8 cellular contexts compared by ENCODE assay signal in the genomic region with DNA sequence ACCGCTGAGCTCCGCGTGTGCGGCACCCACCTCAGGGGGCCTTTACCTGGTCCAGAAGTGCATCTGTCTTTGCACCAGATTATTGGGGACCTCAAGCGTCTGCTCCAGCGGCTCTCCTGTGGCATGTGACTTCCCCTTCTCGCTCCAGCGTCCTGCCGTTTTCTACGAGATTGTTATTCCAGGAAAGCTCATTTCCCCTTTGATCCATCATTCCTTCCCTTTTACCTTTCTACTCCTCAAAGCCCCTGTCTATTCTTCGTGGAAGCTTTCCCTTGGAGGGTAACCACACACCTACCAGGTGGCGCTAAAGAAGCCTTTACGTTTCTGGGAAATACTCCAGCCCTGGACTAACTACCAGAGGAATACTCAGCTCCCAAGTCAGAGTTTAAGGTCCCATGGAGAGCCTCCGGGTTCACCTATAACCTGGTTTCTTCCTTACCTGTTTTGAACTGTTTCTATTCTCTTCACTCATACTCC. TPM values are rescaled to one million over a fixed set of nuclear protein-coding genes. Genes with fewer than 3 reads are reported as not detected.
DNase-seq lines count a peak whose midpoint lies in the region; ATAC-seq and TF ChIP-seq lines count a peak whose summit lies in the region.

No MANE protein-coding gene starts in this region.

- H3K27ac ChIP-seq in Panc1 (ENCODE audit: low read length) = peak overlapping the region; percentile 74

- peaks cover 28% of the 10 kb centered on the region for H3K4me1 Mint-ChIP-seq in activated CD4-positive, alpha-beta T cell treated with anti-CD3 and anti-CD28 coated beads, Interleukin-2, amount 10 ng/mL, durations not matched to agents 24 days and 14 days
- H3K4me1 Mint-ChIP-seq in osteocyte (ENCODE audit: unreplicated experiment) = peaks cover 10% of the 10 kb centered on the region

- POLR2A ChIA-PET in Panc1 (lab: Charles Lee) = interaction anchor here (0.6 kb wide), 1 partner anchor 10 kb away, joined by 3 read pairs; no protein-coding TSS in a partner anchor

- peaks cover 52% of the 10 kb centered on the region for H3K36me3 Mint-ChIP-seq in activated CD4-positive, alpha-beta T cell treated with anti-CD3 and anti-CD28 coated beads, Interleukin-2, amount 10 ng/mL, durations not matched to agents 24 days and 14 days (ENCODE audit: low read depth)
- peaks cover 30% of the 10 kb centered on the region for H3K36me3 Mint-ChIP-seq in osteocyte (ENCODE audit: unreplicated experiment)

- no TSS peak for BruUV-seq in Panc1 (replicated peaks; lab: Mats Ljungman, UMichigan)

- CTCF ChIA-PET in Panc1 (lab: Charles Lee) = interaction anchor here (2.3 kb wide), 1 partner anchor 13 kb away, joined by 7 read pairs; no protein-coding TSS in a partner anchor

- ATAC-seq in Panc1 = no peak
- ATAC-seq in GM21576 (IDR thresholded peaks at IDR 0.05; ENCODE audit: unreplicated experiment) = no peak
- no peak for ATAC-seq in GM18519 (IDR thresholded peaks at IDR 0.05; ENCODE audit: low FRiP score, unreplicated experiment)

- TF ChIP-seq CTCF in Panc1 (IDR thresholded peaks at IDR 0.05) (peak; percentile 38), epithelial cell of proximal tubule (conservative IDR thresholded peaks at IDR 0.05; ENCODE audit: low read depth, low read length) (peak; percentile 52), osteocyte (IDR thresholded peaks at IDR 0.05) (no peak)

- no peak for DNase-seq in activated CD4-positive, alpha-beta T cell treated with anti-CD3 and anti-CD28 coated beads, Interleukin-2, amount 10 ng/mL, durations not matched to agents 24 days and 14 days
- no peak for DNase-seq in activated CD4-positive, alpha-beta T cell treated with anti-CD3 and anti-CD28 coated beads, Interleukin-2, amount 50 U/mL, for 1 hour
- no peak for DNase-seq in Panc1 (ENCODE audit: low read depth, low spot score)
- DNase-seq in epithelial cell of proximal tubule (ENCODE audit: low read depth) = no peak
- no peak for DNase-seq in osteocyte (ENCODE audit: extremely low spot score, unreplicated experiment)
- DNase-seq in cortex of kidney (lab: John Stamatoyannopoulos, UW) = no peak

- H3K27me3 ChIP-seq in Panc1 (ENCODE audit: control insufficient read depth, insufficient read depth, low read length) = no peaks in the 10 kb centered on the region

- intact Hi-C loops in activated CD4-positive, alpha-beta T cell treated with anti-CD3 and anti-CD28 coated beads, Interleukin-2, amount 10 ng/mL, durations not matched to agents 24 days and 14 days (cut with micrococcal nuclease) = loop anchor here (10.0 kb wide), 1 partner anchor 959 kb away; the partner anchor contains the start of gene CRACR2A
- intact Hi-C loops in Panc1 (cut with micrococcal nuclease; ENCODE audit: unreplicated experiment) = no loop called here

- H3K4me3 ChIP-seq in Panc1 (ENCODE audit: low read depth in 2 of 2, low read length in 2 of 2) = peak overlapping the region; percentile 53 to 80
- peak overlapping the region; percentile 81 for H3K4me3 ChIP-seq in epithelial cell of proximal tubule (ENCODE audit: low read depth, low read length)

- peak overlapping the region; percentile 86 for H3K4me3 Mint-ChIP-seq in activated CD4-positive, alpha-beta T cell treated with anti-CD3 and anti-CD28 coated beads, Interleukin-2, amount 10 ng/mL, durations not matched to agents 24 days and 14 days
- H3K4me3 Mint-ChIP-seq in osteocyte (ENCODE audit: unreplicated experiment) = peak overlapping the region; percentile 83

- H3K9me3 Mint-ChIP-seq in activated CD4-positive, alpha-beta T cell treated with anti-CD3 and anti-CD28 coated beads, Interleukin-2, amount 10 ng/mL, durations not matched to agents 24 days and 14 days = no peaks in the 10 kb centered on the region
- no peaks in the 10 kb centered on the region for H3K9me3 Mint-ChIP-seq in osteocyte (ENCODE audit: unreplicated experiment)

- H3K27ac Mint-ChIP-seq in activated CD4-positive, alpha-beta T cell treated with anti-CD3 and anti-CD28 coated beads, Interleukin-2, amount 10 ng/mL, durations not matched to agents 24 days and 14 days = peak overlapping the region; percentile 83
- no peak overlapping the region for H3K27ac Mint-ChIP-seq in osteocyte (ENCODE audit: unreplicated experiment)

- in situ Hi-C loops in Panc1 (cut with HindIII; ENCODE audit: low pct_unique_long_range_greater_than_20kb, low sequenced_read_pairs) = no loop called here

- peaks cover 17% of the 10 kb centered on the region for H3K36me3 ChIP-seq in Panc1 (ENCODE audit: control insufficient read depth, insufficient read depth, low read length)

- H3K27me3 Mint-ChIP-seq in activated CD4-positive, alpha-beta T cell treated with anti-CD3 and anti-CD28 coated beads, Interleukin-2, amount 10 ng/mL, durations not matched to agents 24 days and 14 days = peaks cover 14% of the 10 kb centered on the region
- no peaks in the 10 kb centered on the region for H3K27me3 Mint-ChIP-seq in osteocyte (ENCODE audit: unreplicated experiment)

- no peaks in the 10 kb centered on the region for H3K9me3 ChIP-seq in Panc1 (ENCODE audit: control insufficient read depth, insufficient read depth, low read depth, low read length)

- peaks cover 14% of the 10 kb centered on the region for H3K4me1 ChIP-seq in Panc1 (ENCODE audit: control insufficient read depth, insufficient read depth, low read length)

RNA-seq across cellular contexts. Expression of gene FKBP4, which starts 1.5 kb away (rescaled TPM):
- total RNA-seq in activated CD4-positive, alpha-beta T cell treated with anti-CD3 and anti-CD28 coated beads, Interleukin-2, amount 10 ng/mL, durations not matched to agents 24 days and 14 days = 300 and 311 TPM in 2 replicates
- 64.9 TPM for total RNA-seq in Panc1 (2021; ENCODE audit: unreplicated experiment)
- polyA plus RNA-seq in Panc1 (2012; ENCODE audit: insufficient read length) = 82.4 TPM
- total RNA-seq in epithelial cell of proximal tubule = 51.9 and 87.3 TPM in 2 replicates
- total RNA-seq in osteocyte = 42.1 and 43.3 TPM in 2 replicates

RNA-seq across cellular contexts. Expression of gene ITFG2, which starts 16.2 kb away (rescaled TPM):
- total RNA-seq in activated CD4-positive, alpha-beta T cell treated with anti-CD3 and anti-CD28 coated beads, Interleukin-2, amount 10 ng/mL, durations not matched to agents 24 days and 14 days = 36.5 and 43.8 TPM in 2 replicates
- 17.4 TPM for total RNA-seq in Panc1 (2021; ENCODE audit: unreplicated experiment)
- 21.8 TPM for polyA plus RNA-seq in Panc1 (2012; ENCODE audit: insufficient read length)
- 26.3 and 35.1 TPM in 2 replicates for total RNA-seq in epithelial cell of proximal tubule
- total RNA-seq in osteocyte = 24.7 and 35.4 TPM in 2 replicates

RNA-seq across cellular contexts. Expression of gene NRIP2, which starts 38.6 kb away (rescaled TPM):
- total RNA-seq in activated CD4-positive, alpha-beta T cell treated with anti-CD3 and anti-CD28 coated beads, Interleukin-2, amount 10 ng/mL, durations not matched to agents 24 days and 14 days = not detected in 2 replicates
- total RNA-seq in Panc1 (2021; ENCODE audit: unreplicated experiment) (not detected), epithelial cell of proximal tubule (not detected in 2 replicates), osteocyte (0.13 TPM in 1 of 2 replicates, not detected in the other)
- polyA plus RNA-seq in Panc1 (2012; ENCODE audit: insufficient read length) = 0.57 TPM
